Comparison of ENCODE assay signal across 15 cellular contexts in the genomic region with DNA sequence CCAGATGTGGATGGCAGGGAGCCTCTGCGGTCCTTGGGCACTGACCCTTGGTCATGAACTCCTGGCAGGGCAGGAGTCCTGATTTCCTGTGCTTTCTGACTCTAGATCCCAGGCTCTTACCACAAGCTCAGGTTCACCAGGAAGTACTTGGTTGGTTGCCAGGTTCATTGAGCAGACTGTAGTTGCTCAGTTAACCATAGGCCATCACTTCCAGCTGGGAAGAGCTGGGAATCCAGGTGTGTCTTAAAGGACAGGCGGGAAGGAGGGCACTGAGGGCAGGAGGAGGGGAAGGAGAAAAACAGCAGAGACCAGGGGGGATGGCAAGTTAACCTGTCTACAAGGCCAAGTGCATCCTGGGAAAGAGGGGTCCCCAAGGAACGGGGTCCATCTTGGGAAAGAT.
"Had no signal": no experiment of that assay in that cellular context is flagged by ENCODE, and none has a peak within 500 bp of the region (broad histone marks: within the 10 kb centered on the region; RNA-seq: fewer than 3 reads in every experiment).

No MANE protein-coding gene starts in this region.

- H3K27ac Mint-ChIP-seq: activated CD4-positive, alpha-beta memory T cell treated with anti-CD3 and anti-CD28 coated beads for 36 hours; stimulated activated memory B cell treated with anti-CD40 and anti-IgM and Interleukin-4, amounts not matched to agents 10 μg/mL and 1 μg/mL and 100 μg/mL, for 72 hours had no signal

- H3K36me3 ChIP-seq: adrenal gland, sigmoid colon had no signal

- DNase-seq: activated B cell treated with CpG ODN at 0.5 μM for 24 hours; activated CD4-positive, alpha-beta memory T cell treated with anti-CD3 and anti-CD28 coated beads for 36 hours; activated CD4-positive, alpha-beta T cell treated with anti-CD3 and anti-CD28 coated beads for 4 hours; activated naive CD4-positive, alpha-beta T cell treated with anti-CD3 and anti-CD28 coated beads, Interleukin-2, amount 10 ng/mL, durations not matched to agents 7 days and 5 days; activated T-cell treated with anti-CD3 and anti-CD28 coated beads, Interleukin-2, amount 50 U/mL, for 1 hour; dermis blood vessel endothelial cell; foreskin fibroblast; hippocampal formation; left cardiac atrium; mesenchymal stem cell; naive thymus-derived CD4-positive, alpha-beta T cell; sigmoid colon; stimulated activated CD4-positive, alpha-beta T cell treated with anti-CD3 and anti-CD28 coated beads, Interleukin-4, amount 100 ng/mL, for 24 hours had no signal

- H3K27me3 Mint-ChIP-seq: activated B cell treated with CpG ODN at 0.5 μM for 24 hours; activated CD4-positive, alpha-beta memory T cell treated with anti-CD3 and anti-CD28 coated beads for 36 hours; activated naive CD4-positive, alpha-beta T cell treated with anti-CD3 and anti-CD28 coated beads, Interleukin-2, amount 10 ng/mL, durations not matched to agents 7 days and 5 days; naive thymus-derived CD4-positive, alpha-beta T cell; stimulated activated memory B cell treated with anti-CD40 and anti-IgM and Interleukin-4, amounts not matched to agents 10 μg/mL and 1 μg/mL and 100 μg/mL, for 72 hours had no signal

- H3K4me3 Mint-ChIP-seq: activated B cell treated with CpG ODN at 0.5 μM for 24 hours; activated CD4-positive, alpha-beta memory T cell treated with anti-CD3 and anti-CD28 coated beads for 36 hours; activated naive CD4-positive, alpha-beta T cell treated with anti-CD3 and anti-CD28 coated beads, Interleukin-2, amount 10 ng/mL, durations not matched to agents 7 days and 5 days; naive thymus-derived CD4-positive, alpha-beta T cell; stimulated activated memory B cell treated with anti-CD40 and anti-IgM and Interleukin-4, amounts not matched to agents 10 μg/mL and 1 μg/mL and 100 μg/mL, for 72 hours had no signal

- ATAC-seq: stimulated activated memory B cell treated with anti-CD40 and anti-IgM and Interleukin-4, amounts not matched to agents 10 μg/mL and 1 μg/mL and 100 μg/mL, for 72 hours had no signal

- H3K27me3 ChIP-seq: adrenal gland had no signal

- H3K9me3 ChIP-seq: adrenal gland, sigmoid colon had no signal

- H3K4me3 ChIP-seq: adrenal gland, sigmoid colon had no signal

- H3K9me3 Mint-ChIP-seq: activated B cell treated with CpG ODN at 0.5 μM for 24 hours; activated CD4-positive, alpha-beta memory T cell treated with anti-CD3 and anti-CD28 coated beads for 36 hours; activated naive CD4-positive, alpha-beta T cell treated with anti-CD3 and anti-CD28 coated beads, Interleukin-2, amount 10 ng/mL, durations not matched to agents 7 days and 5 days; stimulated activated memory B cell treated with anti-CD40 and anti-IgM and Interleukin-4, amounts not matched to agents 10 μg/mL and 1 μg/mL and 100 μg/mL, for 72 hours had no signal

- H3K27ac ChIP-seq: adrenal gland, sigmoid colon had no signal
